25 cellular contexts compared by ENCODE assay signal in the genomic region with DNA sequence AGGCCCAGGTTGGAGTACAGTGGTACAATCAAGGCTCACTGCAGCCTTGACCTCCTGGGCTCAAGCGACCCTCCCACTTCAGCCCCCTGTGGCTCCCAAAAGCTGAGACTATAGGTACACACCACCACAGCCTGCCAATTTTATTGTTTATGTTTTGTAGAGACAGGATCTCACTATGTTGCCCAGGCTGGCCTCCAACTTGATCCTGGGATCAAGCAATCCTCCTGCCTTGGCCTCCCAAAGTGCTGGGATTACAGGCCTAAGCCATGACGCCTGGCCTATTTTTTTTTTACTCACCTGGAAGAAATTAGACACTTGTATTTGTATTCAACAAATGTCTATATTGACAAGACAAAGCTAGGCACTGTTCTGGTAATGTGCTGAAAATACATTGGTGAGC. TPM values are rescaled to one million over a fixed set of nuclear protein-coding genes. Genes with fewer than 3 reads are reported as not detected.
DNase-seq lines count a peak whose midpoint lies in the region; TF ChIP-seq lines count a peak whose summit lies in the region.
"Had no signal": no experiment of that assay in that cellular context is flagged by ENCODE, and none has a peak within 500 bp of the region (broad histone marks: within the 10 kb centered on the region; RNA-seq: fewer than 3 reads in every experiment).

No MANE protein-coding gene starts in this region.

- H3K27me3 ChIP-seq in endodermal cell (ENCODE audit: control insufficient read depth, insufficient read depth, low read length, poor library complexity, severe bottlenecking) = no peaks in the 10 kb centered on the region
- no peaks in the 10 kb centered on the region for H3K27me3 ChIP-seq in neural progenitor cell
- H3K27me3 ChIP-seq: SJSA1 had no signal

- H3K27ac Mint-ChIP-seq in endodermal cell = no peak overlapping the region
- H3K27ac Mint-ChIP-seq in neural progenitor cell = no peak overlapping the region
- H3K27ac Mint-ChIP-seq: GM23338, H9 had no signal

- no peak overlapping the region for H2AFZ ChIP-seq in neural progenitor cell (replicated peaks)
- H2AFZ ChIP-seq: GM23338 had no signal

- H3K9ac ChIP-seq in SK-N-MC (ENCODE audit: insufficient read length) (peak overlapping the region; percentile 89), endodermal cell (ENCODE audit: extremely low read depth, low read length, poor library complexity, severe bottlenecking) (no peak overlapping the region), neural progenitor cell (no peak overlapping the region)

- H3K9me3 ChIP-seq in SK-N-MC (ENCODE audit: low read depth, low read length) = no peaks in the 10 kb centered on the region
- no peaks in the 10 kb centered on the region for H3K9me3 ChIP-seq in endodermal cell (ENCODE audit: control insufficient read depth, low read length)
- H3K9me3 ChIP-seq in neural progenitor cell (ENCODE audit: low read depth) = no peaks in the 10 kb centered on the region
- H3K9me3 ChIP-seq: BLaER1, SJSA1 had no signal

- no peaks in the 10 kb centered on the region for H4K20me1 ChIP-seq in neural progenitor cell (ENCODE audit: low read depth)
- H4K20me1 ChIP-seq: BLaER1 had no signal

- H3K4me3 Mint-ChIP-seq in endodermal cell (no peak overlapping the region), neural progenitor cell (no peak overlapping the region)

- H3K79me2 ChIP-seq in neural progenitor cell (ENCODE audit: low read depth) = no peaks in the 10 kb centered on the region

- H3K4me3 ChIP-seq in SK-N-MC = peak overlapping the region; percentile 84
- no peak overlapping the region for H3K4me3 ChIP-seq in endodermal cell (ENCODE audit: low read length)
- no peak overlapping the region for H3K4me3 ChIP-seq in neural progenitor cell

- H3K4me1 ChIP-seq in endodermal cell (ENCODE audit: control insufficient read depth, insufficient read depth, low read length) (no peaks in the 10 kb centered on the region), neural progenitor cell (peaks cover 10% of the 10 kb centered on the region)

- H3F3A ChIP-seq in neural progenitor cell (ENCODE audit: low read depth) = peaks cover 23% of the 10 kb centered on the region

- DNase-seq in activated CD8-positive, alpha-beta memory T cell treated with anti-CD3 and anti-CD28 coated beads for 24 hours = peak; percentile 38
- no peak for DNase-seq in activated CD8-positive, alpha-beta memory T cell treated with anti-CD3 and anti-CD28 coated beads, Interleukin-2, amount 50 U/mL, for 48 hours
- no peak for DNase-seq in SK-N-MC (ENCODE audit: low read depth, low spot score)
- peak; percentile 12 for DNase-seq in endodermal cell
- no peak for DNase-seq in neural progenitor cell (ENCODE audit: low spot score)
- DNase-seq in AG08396 (ENCODE audit: low spot score) = no peak
- DNase-seq in activated CD4-positive, CD25-positive, alpha-beta regulatory T cell (lab: John Stamatoyannopoulos, UW) = no peak
- DNase-seq in DMS 273 (lab: John Stamatoyannopoulos, UW; ENCODE audit: unreplicated experiment) = no peak
- DNase-seq: CD4-positive, alpha-beta memory T cell; COR-L47; DMS79; EL; GDM1; H9; HFFc6; NCI-H1092; NCI-H1417 treated with DMSO at 0.1 percent for 48 hours; NCI-H187 treated with DMSO at 0.1 percent for 48 hours; NCI-H345; NCI-H510A treated with DMSO at 0.1 percent for 48 hours; Right ventricle myocardium superior; RPMI8226 had no signal

- H3K27ac ChIP-seq in SK-N-MC = peak overlapping the region; percentile 98
- H3K27ac ChIP-seq in endodermal cell (ENCODE audit: low read depth, low read length) = no peak overlapping the region
- H3K27ac ChIP-seq in neural progenitor cell = no peak overlapping the region
- H3K27ac ChIP-seq: BLaER1 had no signal

- H3K4me2 ChIP-seq in neural progenitor cell = peak overlapping the region; percentile 71

- H3K36me3 Mint-ChIP-seq in endodermal cell (ENCODE audit: low read depth) (no peaks in the 10 kb centered on the region), neural progenitor cell (no peaks in the 10 kb centered on the region)

- WGBS in endodermal cell (ENCODE audit: insufficient coverage in 1 of 2, insufficient read length in 1 of 2), 2 experiments = 100% methylated on average over 1 of the region's 2 CpGs; no CpG with 5 or more reads in 1 of the 2 experiments

- TF ChIP-seq CTCF in endodermal cell (conservative IDR thresholded peaks at IDR 0.05) = no peak
- TF ChIP-seq CTCF in neural progenitor cell (IDR thresholded peaks at IDR 0.05) = no peak

- H3K4me1 Mint-ChIP-seq in endodermal cell = no peaks in the 10 kb centered on the region
- H3K4me1 Mint-ChIP-seq in neural progenitor cell = peaks cover 9% of the 10 kb centered on the region
- H3K4me1 Mint-ChIP-seq: GM23338 had no signal

- H3K9me3 Mint-ChIP-seq in endodermal cell (peaks cover 55% of the 10 kb centered on the region), neural progenitor cell (peaks cover 4% of the 10 kb centered on the region)
- H3K9me3 Mint-ChIP-seq: HFFc6 had no signal

- H3K36me3 ChIP-seq in SK-N-MC (ENCODE audit: insufficient read depth, low read length) (0 out of 2 replicates have a peak, but pooled peaks cover 4% of the 10 kb centered on the region), endodermal cell (ENCODE audit: control insufficient read depth, insufficient read depth, low read length) (no peaks in the 10 kb centered on the region), neural progenitor cell (no peaks in the 10 kb centered on the region)
- H3K36me3 ChIP-seq: BLaER1, SJSA1 had no signal

- H3K27me3 Mint-ChIP-seq in endodermal cell (ENCODE audit: insufficient read depth) (no peaks in the 10 kb centered on the region), neural progenitor cell (ENCODE audit: insufficient read depth, low read depth) (peaks cover 3% of the 10 kb centered on the region)

RNA-seq across cellular contexts. Expression of a gene that starts 25.1 kb away (rescaled TPM):
- 10 to 100 TPM; 14.0 to 21.6 TPM for total RNA-seq in endodermal cell
- 18.1 TPM for polyA plus RNA-seq in endodermal cell (2013, experiment 1 of 2)
- polyA plus RNA-seq in endodermal cell (2013, experiment 2 of 2) = 10.7 TPM
- 23.4 and 27.8 TPM in 2 replicates for total RNA-seq in neural progenitor cell (ENCODE audit: low replicate concordance)

RNA-seq across cellular contexts. Expression of a gene that starts 36.1 kb away (rescaled TPM):
- total RNA-seq in endodermal cell (10 to 100 TPM; 10.9 to 12.8 TPM), neural progenitor cell (ENCODE audit: low replicate concordance) (14.1 and 15.8 TPM in 2 replicates)
- polyA plus RNA-seq in endodermal cell (2013, experiment 1 of 2) = 14.1 TPM
- 15.6 TPM for polyA plus RNA-seq in endodermal cell (2013, experiment 2 of 2)

Comparison
In these comparisons a context has a peak if more than half of its experiments do, and no peak if none do; other contexts are left out.
1. DNase-seq: peak in activated CD8-positive, alpha-beta memory T cell treated with anti-CD3 and anti-CD28 coated beads for 24 hours (single experiment) and endodermal cell (single experiment); none in activated CD8-positive, alpha-beta memory T cell treated with anti-CD3 and anti-CD28 coated beads, Interleukin-2, amount 50 U/mL, for 48 hours (single experiment), SK-N-MC (single experiment), neural progenitor cell (single experiment), AG08396 (single experiment), activated CD4-positive, CD25-positive, alpha-beta regulatory T cell (0 of 4) and DMS 273 (single experiment).